ENCODE assay signal across 8 cellular contexts in genomic region chr6:119333707-119334295, GRCh38. TPM values are rescaled to one million over a fixed set of nuclear protein-coding genes. Genes with fewer than 3 reads are reported as not detected.
DNase-seq lines count a peak whose midpoint lies in the region; ATAC-seq, FAIRE-seq and TF ChIP-seq lines count a peak whose summit lies in the region.

No MANE protein-coding gene starts in this region.

- peak; percentile 31; the same call in 2 of the 3 replicates for TF ChIP-seq CTCF in A549 (IDR thresholded peaks at IDR 0.05)
- peak; percentile 15 to 56 (median 49); a peak in 5 of 6 replicates for TF ChIP-seq CTCF in K562 (IDR thresholded peaks at IDR 0.05 in 2 of 3, conservative IDR thresholded peaks at IDR 0.05 in 1 of 3; ENCODE audit: insufficient read depth in 2 of 3, low read depth in 1 of 3, low read length in 3 of 3)
- peak; percentile 43 to 56 (median 54) for TF ChIP-seq CTCF in nephron (IDR thresholded peaks at IDR 0.05; ENCODE audit: unreplicated experiment in 3 of 3)
- no peak for TF ChIP-seq CTCF in GM20000 (IDR thresholded peaks at IDR 0.05; ENCODE audit: extremely low read depth, missing control alignments)

- no peaks in the 10 kb centered on the region for H3K9me3 ChIP-seq in A549
- H3K9me3 ChIP-seq in K562 (replicated peaks; ENCODE audit: control insufficient read depth, insufficient read depth, low read depth, low read length): no peaks in the 10 kb centered on the region

- in situ Hi-C loops in K562 (cut with MboI): no loop called here

- H3K4me1 ChIP-seq in A549 (no peaks in the 10 kb centered on the region), K562 (replicated peaks in 1 of 2; ENCODE audit: control insufficient read depth in 2 of 2, insufficient read depth in 2 of 2, low read length in 2 of 2) (peaks cover 3 to 48% of the 10 kb centered on the region in 2 experiments; a peak in 4 of 5 replicates)

- no peak for FAIRE-seq in A549 (lab: Jason Lieb, UNC)
- FAIRE-seq in K562 (lab: Jason Lieb, UNC): no peak

- CTCF ChIA-PET in A549 (lab: Yijun Ruan, JAX): interaction anchor here (1.0 to 1.9 kb wide), 6 partner anchors 9 to 33 kb away, joined by 3 to 7 read pairs (median 5); no protein-coding TSS in a partner anchor
- CTCF ChIA-PET in K562 (lab: Yijun Ruan, JAX; ENCODE audit: low intra/inter-chr PET ratio): no interaction called here

- TF ChIP-seq RAD21 in A549 (conservative IDR thresholded peaks at IDR 0.05 in 1 of 2, IDR thresholded peaks at IDR 0.05 in 1 of 2): peak; percentile 31 to 35; a peak in 2 of 5 replicates
- TF ChIP-seq RAD21 in K562 (CRISPR knock-in tag; conservative IDR thresholded peaks at IDR 0.05 in 1 of 2, IDR thresholded peaks at IDR 0.05 in 1 of 2): peak; percentile 30 to 51

- 38% methylated on average over 3 of the region's 3 CpGs for WGBS in A549 (ENCODE audit: missing lambda C conversion rate)
- WGBS in K562 (ENCODE audit: insufficient coverage, low coverage, missing lambda C conversion rate): 94% methylated on average over 3 of the region's 3 CpGs

- peaks cover 5% of the 10 kb centered on the region for H3K4me1 Mint-ChIP-seq in nephron

- no peaks in the 10 kb centered on the region for H3K27me3 ChIP-seq in K562 (ENCODE audit: control insufficient read depth in 2 of 2, insufficient read depth in 2 of 2, low read length in 2 of 2)

- H4K20me1 ChIP-seq in K562 (replicated peaks; ENCODE audit: control insufficient read depth, insufficient read depth, low read length): peaks cover 17% of the 10 kb centered on the region

- ATAC-seq in A549 (peak in 1 of 2 experiments; percentile 52; a peak in 1 of 6 replicates), GM18519 (IDR thresholded peaks at IDR 0.05; ENCODE audit: low FRiP score, unreplicated experiment) (peak; percentile 76), HG03575 (IDR thresholded peaks at IDR 0.05; ENCODE audit: extremely low read depth, insufficient number of reproducible peaks, low FRiP score, unreplicated experiment) (peak; percentile 51), K562 (peak; percentile 64)

- intact Hi-C loops in K562 (cut with micrococcal nuclease): no loop called here

- H3K4me3 ChIP-seq in A549 (no peak overlapping the region), K562 (no peak overlapping the region)

- peaks cover 97% of the 10 kb centered on the region for H3K79me2 ChIP-seq in K562 (ENCODE audit: control insufficient read depth, insufficient read depth, low read length)

- H3K4me2 ChIP-seq in A549: no peak overlapping the region
- no peak overlapping the region for H3K4me2 ChIP-seq in K562 (ENCODE audit: insufficient read depth, low read length)

- H3K4me3 Mint-ChIP-seq in nephron: no peak overlapping the region

- H3K27ac ChIP-seq in A549 (no peak overlapping the region), K562 (ENCODE audit: extremely low read depth, low read depth, low read length) (no peak overlapping the region)

- no peaks in the 10 kb centered on the region for H3K9me1 ChIP-seq in K562 (ENCODE audit: control insufficient read depth, insufficient read depth, low read length)

- TF ChIP-seq POLR2A in A549 (IDR thresholded peaks at IDR 0.05; ENCODE audit: low read length): no peak
- no peak for TF ChIP-seq POLR2A in K562 (conservative IDR thresholded peaks at IDR 0.05)

- TF ChIP-seq EP300 in A549 (IDR thresholded peaks at IDR 0.05) (no peak), K562 (IDR thresholded peaks at IDR 0.05; ENCODE audit: low read length) (no peak)

- BruUV-seq in K562 (replicated peaks; lab: Mats Ljungman, UMichigan): no TSS peak

- POLR2A ChIA-PET in A549 (lab: Yijun Ruan, JAX) (no interaction called here), K562 (lab: Yijun Ruan, JAX) (interaction anchor here (0.7 to 1.7 kb wide), 5 partner anchors 10 to 195 kb away, joined by 3 to 9 read pairs (median 4); no protein-coding TSS in a partner anchor)

- H3K27ac Mint-ChIP-seq in nephron: no peak overlapping the region

- no peaks in the 10 kb centered on the region for H3K27me3 Mint-ChIP-seq in nephron (ENCODE audit: low read depth)

- H3K9me3 Mint-ChIP-seq in nephron: no peaks in the 10 kb centered on the region

- DNase-seq in A549 (ENCODE audit: low read depth in 1 of 2, low spot score in 1 of 2) (peak in 1 of 2 experiments; percentile 19), K562 (ENCODE audit: extremely low read depth in 1 of 4, low spot score in 3 of 4) (no peak), GM20000 (ENCODE audit: low spot score) (no peak), activated gamma-delta T cell treated with Interleukin-2 at 50 U/mL for 16 hours (no peak), HuH-7 (ENCODE audit: low spot score) (no peak)

- H2AFZ ChIP-seq in K562 (ENCODE audit: low read depth, low read length): no peak overlapping the region

- peaks cover 15% of the 10 kb centered on the region for H3K36me3 Mint-ChIP-seq in nephron (ENCODE audit: low read depth)

- peaks cover 88% of the 10 kb centered on the region for H3K36me3 ChIP-seq in K562 (ENCODE audit: control insufficient read depth, insufficient read depth, low read length)

- H3K9ac ChIP-seq in K562 (ENCODE audit: insufficient read depth in 1 of 2, low read depth in 2 of 2, low read length in 2 of 2): no peak overlapping the region

TF ChIP-seq in A549, 52 proteins besides CTCF, POLR2A, EP300 and RAD21:
- 0 out of 3 replicates have a peak, but pooled peaks have one; percentile 9 for TF ChIP-seq SMC3 (IDR thresholded peaks at IDR 0.05)
- no peak for TF ChIP-seq FOSB (CRISPR knock-in tag; IDR thresholded peaks at IDR 0.05)

TF ChIP-seq in K562, 482 proteins besides CTCF, POLR2A, EP300 and RAD21:
- TF ChIP-seq SMC3 (conservative IDR thresholded peaks at IDR 0.05; ENCODE audit: insufficient read depth, low read depth, low read length): 0 out of 2 replicates have a peak, but pooled peaks have one; percentile 15
- no peak for TF ChIP-seq GTF2A2 (tag; IDR thresholded peaks at IDR 0.05)

RNA-seq across cellular contexts. Expression of gene MAN1A1, which starts 15.8 kb away (rescaled TPM):
- polyA plus RNA-seq in A549 (2011; rRNA removed): 0.04 and 0.05 TPM in 2 replicates
- polyA plus RNA-seq in A549 (2012; cell fraction: cytosol; rRNA removed): 0.01 TPM in 2 replicates
- polyA plus RNA-seq in A549 (2012; cell fraction: nucleus; rRNA removed): 0.01 and 0.02 TPM in 2 replicates
- polyA plus RNA-seq in A549 (2017; fragmentation: RNase III; extraction: RNeasy Plus Mini Kit Qiagen cat#74134 plus additional on column Dnase treatment): 0.01 TPM in 2 of 3 replicates, not detected in the other
- polyA minus RNA-seq in A549 (2011; rRNA and poly(A)+ RNA removed): 0.05 TPM in 1 of 2 replicates, not detected in the other
- total RNA-seq in K562 (2011; cell fraction: chromatin; rRNA removed; ENCODE audit: low replicate concordance): 34.5 and 78.1 TPM in 2 replicates
- 44.4 and 48.3 TPM in 2 replicates for total RNA-seq in K562 (2011; cell fraction: nucleolus; rRNA removed)
- 69.6 and 93.7 TPM in 2 replicates for total RNA-seq in K562 (2011; cell fraction: nucleoplasm; rRNA removed)
- total RNA-seq in K562 (2014; rRNA removed): 74.9 and 77.6 TPM in 2 replicates
- 68.7 and 75.4 TPM in 2 replicates for total RNA-seq in K562 (2014; rRNA removed; fragmentation: Illumina TruSeq; extraction: Trizol)
- 51.1 and 55.2 TPM in 2 replicates for total RNA-seq in K562 (2015; rRNA removed; fragmentation: Illumina TruSeq; extraction: Trizol)
- 75.0 and 78.4 TPM in 2 replicates for total RNA-seq in K562 (2021)
- polyA plus RNA-seq in K562 (2011; rRNA removed): 33.3 and 59.7 TPM in 2 replicates
- 15.3 and 17.2 TPM in 2 replicates for polyA plus RNA-seq in K562 (2011; cell fraction: cytosol; rRNA removed)
- polyA plus RNA-seq in K562 (2011; cell fraction: nucleus; rRNA removed): 12.3 and 13.9 TPM in 2 replicates
- polyA plus RNA-seq in K562 (2012): 44.4 and 59.0 TPM in 2 replicates
- polyA plus RNA-seq in K562 (2014; fragmentation: Illumina TruSeq; extraction: Trizol): 50.5 and 62.6 TPM in 2 replicates
- 10 to 100 TPM; 24.5 to 27.7 TPM for polyA plus RNA-seq in K562 (2014; fragmentation: Nextera tagmentation; extraction: Ambion mirVana)
- 47.5 and 48.7 TPM in 2 replicates for polyA plus RNA-seq in K562 (2014; rRNA removed)
- 39.6 and 50.2 TPM in 2 replicates for polyA minus RNA-seq in K562 (2011; rRNA and poly(A)+ RNA removed)
- 22.8 and 28.5 TPM in 2 replicates for polyA minus RNA-seq in K562 (2011; cell fraction: cytosol; rRNA and poly(A)+ RNA removed)
- polyA minus RNA-seq in K562 (2011; cell fraction: nucleus; rRNA and poly(A)+ RNA removed): 26.5 and 34.9 TPM in 2 replicates

Comparison
In these comparisons a context has a peak if more than half of its experiments do, and no peak if none do; other contexts are left out.
1. RNA of gene MAN1A1, which starts 15.8 kb away (polyA plus RNA-seq): 12.3 to 62.6 TPM in K562; 0.01 to 0.05 TPM in A549; every median in the first group is over 10 times any median in the second.
2. Of the 35 proteins assayed by ChIP-seq in both K562 and A549: peak only in K562: none; only in A549: none; in both: CTCF, RAD21 and SMC3; in neither: 32.